9 cellular contexts compared by ENCODE assay signal in genomic region chr10:51878695-51879094, GRCh38.
DNase-seq lines count a peak whose midpoint lies in the region; ATAC-seq lines count a peak whose summit lies in the region.
"Had no signal": no experiment of that assay in that cellular context is flagged by ENCODE, and none has a peak within 500 bp of the region (broad histone marks: within the 10 kb centered on the region; RNA-seq: fewer than 3 reads in every experiment).

No MANE protein-coding gene starts in this region.

- H3K27ac Mint-ChIP-seq in immature natural killer cell: peak overlapping the region in 5 of 6 donors; percentile 44 to 88 (median 83)

- DNase-seq in LHCN-M2 (ENCODE audit: low read depth): peak; percentile 6
- DNase-seq in immature natural killer cell: no peak
- no peak for DNase-seq in activated gamma-delta T cell treated with Interleukin-2 at 50 U/mL for 16 hours
- no peak for DNase-seq in NCI-H345 (lab: John Stamatoyannopoulos, UW)
- DNase-seq in activated CD4-positive, alpha-beta T cell treated with anti-CD3 and anti-CD28 coated beads, Interleukin-2, amount 50 U/mL, for 4 hours: no peak
- no peak for DNase-seq in substantia nigra (lab: John Stamatoyannopoulos, UW)

- H3K9me3 Mint-ChIP-seq in immature natural killer cell: no peaks in the 10 kb centered on the region

- peaks cover 11 to 14% of the 10 kb centered on the region in 2 donors for H3K4me1 Mint-ChIP-seq in immature natural killer cell

- peaks cover 0 to 2% (median 0%) of the 10 kb centered on the region in 3 donors for H3K27me3 Mint-ChIP-seq in immature natural killer cell (ENCODE audit: low read depth in 3 of 3)

- no peaks in the 10 kb centered on the region for H3K36me3 Mint-ChIP-seq in immature natural killer cell

- H3K27ac ChIP-seq in substantia nigra (ENCODE audit: low read depth, low read length, poor library complexity, severe bottlenecking): no peak overlapping the region

- ATAC-seq in GM18502 (IDR thresholded peaks at IDR 0.05; ENCODE audit: poor library complexity, unreplicated experiment) (peak; percentile 23), GM21619 (IDR thresholded peaks at IDR 0.05; ENCODE audit: unreplicated experiment) (peak; percentile 8)

- peak overlapping the region in 2 of 5 donors; percentile 46 to 61 for H3K4me3 Mint-ChIP-seq in immature natural killer cell
- H3K4me3 Mint-ChIP-seq: nephron had no signal
